8 cellular contexts compared by ENCODE assay signal in genomic region chr10:16521311-16522016, GRCh38. TPM values are rescaled to one million over a fixed set of nuclear protein-coding genes. Genes with fewer than 3 reads are reported as not detected.
DNase-seq lines count a peak whose midpoint lies in the region; ATAC-seq lines count a peak whose summit lies in the region.

Gene C1QL3 (minus strand): TSS chr10:16521879. CDS start chr10:16521065, 814 bp downstream.

- DNase-seq in ELF-1 (ENCODE audit: low read depth, low spot score) (peak; percentile 55), M059J (ENCODE audit: low read depth) (peak; percentile 0), anterior cingulate cortex (lab: John Stamatoyannopoulos, UW) (peak in 44 of 58 donors; percentile 5 to 76 (median 38)), iPS-NIHi7 (ENCODE audit: extremely low spot score) (peak; percentile 51), epidermal melanocyte (ENCODE audit: insufficient read length, low spot score) (no peak), globus pallidus (ENCODE audit: low spot score) (no peak)
- DNase-seq in stimulated activated CD4-positive, alpha-beta T cell treated with anti-CD3 and anti-CD28 coated beads, Interleukin-15, amount 100 ng/mL, for 24 hours, result peak; percentile 59

- peak; percentile 39 for ATAC-seq in GM21447 (IDR thresholded peaks at IDR 0.05; ENCODE audit: unreplicated experiment)

RNA-seq across cellular contexts. Expression of gene C1QL3, which starts in this region (rescaled TPM):
- not detected in 2 replicates for total RNA-seq in M059J (2014; rRNA removed; shearing (Covaris generic))

Comparison
In these comparisons a context has a peak if more than half of its experiments do, and no peak if none do; other contexts are left out.
1. Peak in DNase-seq in M059J; RNA of the gene not detected or under 1 TPM.
2. DNase-seq: peak in ELF-1 (single experiment), anterior cingulate cortex (44 of 58), iPS-NIHi7 (single experiment) and stimulated activated CD4-positive, alpha-beta T cell treated with anti-CD3 and anti-CD28 coated beads, Interleukin-15, amount 100 ng/mL, for 24 hours (single experiment); none in epidermal melanocyte (single experiment) and globus pallidus (single experiment).